8 cellular contexts compared by ENCODE assay signal in genomic region chr4:77156912-77157858, GRCh38. TPM values are rescaled to one million over a fixed set of nuclear protein-coding genes. Genes with fewer than 3 reads are reported as not detected.
A peak's percentile ranks its signal among the peaks of the same experiment; 100 is the strongest.
DNase-seq lines count a peak whose midpoint lies in the region; ATAC-seq and TF ChIP-seq lines count a peak whose summit lies in the region.

A gene with protein sequence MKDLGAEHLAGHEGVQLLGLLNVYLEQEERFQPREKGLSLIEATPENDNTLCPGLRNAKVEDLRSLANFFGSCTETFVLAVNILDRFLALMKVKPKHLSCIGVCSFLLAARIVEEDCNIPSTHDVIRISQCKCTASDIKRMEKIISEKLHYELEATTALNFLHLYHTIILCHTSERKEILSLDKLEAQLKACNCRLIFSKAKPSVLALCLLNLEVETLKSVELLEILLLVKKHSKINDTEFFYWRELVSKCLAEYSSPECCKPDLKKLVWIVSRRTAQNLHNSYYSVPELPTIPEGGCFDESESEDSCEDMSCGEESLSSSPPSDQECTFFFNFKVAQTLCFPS (plus strand): TSS chr4:77157207. CDS start chr4:77158533, 1,326 bp downstream.

- H3K4me1 Mint-ChIP-seq in Calu3 (ENCODE audit: low read depth, unreplicated experiment) = peaks cover 12% of the 10 kb centered on the region

- H3K9ac ChIP-seq in KMS-11 = peak within 1 kb of the TSS; percentile 30; the same call in 1 of the 2 replicates

- intact Hi-C loops in Calu3 (cut with micrococcal nuclease; ENCODE audit: unreplicated experiment) = loop anchor here (2.0 to 5.0 kb wide), 2 partner anchors 45 to 82 kb away; partner anchors contain the start of gene CCNI

- H3K27me3 Mint-ChIP-seq in Calu3 (ENCODE audit: unreplicated experiment) = no peaks in the 10 kb centered on the region

- H3K27ac ChIP-seq in KMS-11 = peak within 1 kb of the TSS; percentile 44; the same call in 1 of the 2 replicates
- peak within 1 kb of the TSS; percentile 92 for H3K27ac ChIP-seq in substantia nigra (ENCODE audit: low read depth, low read length, poor library complexity, severe bottlenecking)

- H4K20me1 ChIP-seq in KMS-11 (ENCODE audit: insufficient read depth) = no peaks in the 10 kb centered on the region

- H3K9me3 Mint-ChIP-seq in Calu3 (ENCODE audit: low read depth, unreplicated experiment) = no peaks in the 10 kb centered on the region

- DNase-seq in Calu3 = peak; percentile 79
- peak; percentile 88 for DNase-seq in activated gamma-delta T cell treated with Interleukin-2 at 50 U/mL for 16 hours
- peak; percentile 55 for DNase-seq in foreskin melanocyte
- DNase-seq in nucleus accumbens (lab: John Stamatoyannopoulos, UW) = peak in 51 of 56 donors; percentile 55 to 97 (median 89)
- DNase-seq in substantia nigra (lab: John Stamatoyannopoulos, UW) = peak in 43 of 49 donors; percentile 37 to 96 (median 84)

- TF ChIP-seq POLR2A in Raji (IDR thresholded peaks at IDR 0.05; ENCODE audit: insufficient read depth, low read depth, low read length) = peak; percentile 65

- TF ChIP-seq CTCF in Calu3 (IDR thresholded peaks at IDR 0.05; ENCODE audit: unreplicated experiment) (no peak), KMS-11 (conservative IDR thresholded peaks at IDR 0.05; ENCODE audit: low read depth, low read length) (no peak)

- no peaks in the 10 kb centered on the region for H3K79me2 ChIP-seq in KMS-11 (ENCODE audit: insufficient read depth, low read depth)

- peak within 1 kb of the TSS; percentile 82 for H3K4me3 Mint-ChIP-seq in Calu3 (ENCODE audit: low read depth, unreplicated experiment)

- BruUV-seq in Calu3 (replicated peaks; lab: Mats Ljungman, UMichigan) = no TSS peak

- H3K4me1 ChIP-seq in KMS-11 (ENCODE audit: low read depth, poor library complexity, severe bottlenecking) = peaks cover 53% of the 10 kb centered on the region

- CTCF ChIA-PET in Calu3 (lab: Charles Lee) = no interaction called here

- peak within 1 kb of the TSS; percentile 98 for H3K4me3 ChIP-seq in KMS-11 (IDR thresholded peaks at IDR 0.05; ENCODE audit: insufficient read depth, low read depth, low read length)

- no peaks in the 10 kb centered on the region for H3K36me3 ChIP-seq in KMS-11 (ENCODE audit: insufficient read depth)

- ATAC-seq in GM21576 (IDR thresholded peaks at IDR 0.05; ENCODE audit: unreplicated experiment) = peak; percentile 15

- H3K4me2 ChIP-seq in KMS-11 = peak within 1 kb of the TSS; percentile 71

- peaks cover 35% of the 10 kb centered on the region for H3K36me3 Mint-ChIP-seq in Calu3 (ENCODE audit: insufficient read depth, unreplicated experiment)

- H2AFZ ChIP-seq in KMS-11 (ENCODE audit: low read depth) = peak within 1 kb of the TSS; percentile 91

- peak within 1 kb of the TSS; percentile 95 for H3K27ac Mint-ChIP-seq in Calu3 (ENCODE audit: unreplicated experiment)

- no peaks in the 10 kb centered on the region for H3K27me3 ChIP-seq in KMS-11 (ENCODE audit: insufficient read depth, low read depth)

RNA-seq across cellular contexts. Expression of the gene that starts here (rescaled TPM):
- total RNA-seq in Calu3 (2022) = 25.2 and 26.1 TPM in 2 replicates

Comparison
In these comparisons a context has a peak if more than half of its experiments do, and no peak if none do; other contexts are left out.
1. Peak in every context shown above with its lines: DNase-seq, ATAC-seq, H3K4me3 ChIP-seq and H3K27ac ChIP-seq.